In the genomic region with DNA sequence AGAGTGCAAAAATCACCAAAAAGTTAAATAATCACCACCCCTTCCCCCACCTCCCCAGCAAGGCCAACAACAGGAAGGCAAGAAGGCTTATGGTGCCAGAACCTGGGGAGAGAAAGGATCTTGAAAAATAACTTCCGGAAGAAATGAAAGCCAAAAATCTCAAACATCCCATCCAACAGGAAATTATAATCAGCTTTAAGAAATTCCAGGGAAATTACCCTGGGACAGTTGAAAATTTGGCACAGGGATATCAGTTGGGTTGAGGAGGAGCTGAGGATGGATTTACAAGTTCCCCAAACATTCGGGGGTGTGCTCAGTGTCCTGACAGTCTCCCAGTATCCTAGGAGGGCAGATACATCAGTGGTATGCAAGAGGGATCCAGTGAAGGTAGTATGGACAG, we compare ENCODE assay signal across 14 cellular contexts.
A peak's percentile ranks its signal among the peaks of the same experiment; 100 is the strongest.
DNase-seq lines count a peak whose midpoint lies in the region; ATAC-seq and TF ChIP-seq lines count a peak whose summit lies in the region.
"Had no signal": no experiment of that assay in that cellular context is flagged by ENCODE, and none has a peak within 500 bp of the region (broad histone marks: within the 10 kb centered on the region; RNA-seq: fewer than 3 reads in every experiment).

No MANE protein-coding gene starts in this region.

- H3K27me3 Mint-ChIP-seq in activated T-helper 17 cell treated with anti-CD3 and anti-CD28 coated beads, Interleukin-2, amount 50 U/mL, for 72 hours: peaks cover 33% of the 10 kb centered on the region

- H3K36me3 Mint-ChIP-seq in activated T-helper 17 cell treated with anti-CD3 and anti-CD28 coated beads, Interleukin-2, amount 50 U/mL, for 72 hours (ENCODE audit: low read depth): no peaks in the 10 kb centered on the region
- H3K36me3 Mint-ChIP-seq: CD14-positive monocyte; CD8-positive, alpha-beta T cell had no signal

- H3K9me3 Mint-ChIP-seq in activated T-helper 17 cell treated with anti-CD3 and anti-CD28 coated beads, Interleukin-2, amount 50 U/mL, for 72 hours: no peaks in the 10 kb centered on the region
- H3K9me3 Mint-ChIP-seq: CD8-positive, alpha-beta T cell had no signal

- peak overlapping the region; percentile 36 for H3K27ac ChIP-seq in left ventricle myocardium inferior (replicated peaks)
- H3K27ac ChIP-seq: A549 had no signal

- H3K27ac Mint-ChIP-seq in activated T-helper 17 cell treated with anti-CD3 and anti-CD28 coated beads, Interleukin-2, amount 50 U/mL, for 72 hours: no peak overlapping the region
- H3K27ac Mint-ChIP-seq: CD14-positive monocyte; CD8-positive, alpha-beta T cell had no signal

- H3K9me3 ChIP-seq in left ventricle myocardium inferior (replicated peaks): no peaks in the 10 kb centered on the region
- H3K9me3 ChIP-seq: A549 had no signal

- peaks cover 19% of the 10 kb centered on the region for H3K4me1 ChIP-seq in left ventricle myocardium inferior
- H3K4me1 ChIP-seq: A549 had no signal

- DNase-seq in EL (peak; percentile 14), dermis blood vessel endothelial cell (peak; percentile 54), left ventricle myocardium inferior (no peak), pulmonary artery endothelial cell (ENCODE audit: low read depth, low spot score) (peak; percentile 44), GM20000 (ENCODE audit: low spot score) (no peak)
- DNase-seq: CD8-positive, alpha-beta T cell; COR-L47; DMS153; DMS79 treated with DMSO at 0.1 percent for 48 hours had no signal

- no peak overlapping the region for H3K4me3 ChIP-seq in left ventricle myocardium inferior
- H3K4me3 ChIP-seq: A549 had no signal

- H3K36me3 ChIP-seq in left ventricle myocardium inferior: no peaks in the 10 kb centered on the region

- TF ChIP-seq CTCF in left ventricle myocardium inferior (IDR thresholded peaks at IDR 0.05; ENCODE audit: borderline replicate concordance): no peak
- TF ChIP-seq CTCF in GM20000 (IDR thresholded peaks at IDR 0.05; ENCODE audit: extremely low read depth, missing control alignments): no peak

- no peaks in the 10 kb centered on the region for H3K4me1 Mint-ChIP-seq in activated T-helper 17 cell treated with anti-CD3 and anti-CD28 coated beads, Interleukin-2, amount 50 U/mL, for 72 hours

- ATAC-seq in activated T-helper 17 cell treated with anti-CD3 and anti-CD28 coated beads, Interleukin-2, amount 50 U/mL, for 72 hours (replicated peaks): no peak
- ATAC-seq in HG03025 (IDR thresholded peaks at IDR 0.05; ENCODE audit: low FRiP score, unreplicated experiment): no peak
- ATAC-seq: A549; CD8-positive, alpha-beta T cell; HCT116 had no signal

- no peaks in the 10 kb centered on the region for H3K27me3 ChIP-seq in left ventricle myocardium inferior (ENCODE audit: low read depth)

- intact Hi-C loops in left ventricle myocardium inferior (cut with micrococcal nuclease): no loop called here

- H3K4me3 Mint-ChIP-seq in activated T-helper 17 cell treated with anti-CD3 and anti-CD28 coated beads, Interleukin-2, amount 50 U/mL, for 72 hours: no peak overlapping the region
- H3K4me3 Mint-ChIP-seq: CD14-positive monocyte; CD8-positive, alpha-beta T cell had no signal

Comparison
In these comparisons a context has a peak if more than half of its experiments do, and no peak if none do; other contexts are left out.
1. DNase-seq: peak in EL (single experiment), dermis blood vessel endothelial cell (single experiment) and pulmonary artery endothelial cell (single experiment); none in left ventricle myocardium inferior (single experiment) and GM20000 (single experiment).